14 cellular contexts compared by ENCODE assay signal in the genomic region with DNA sequence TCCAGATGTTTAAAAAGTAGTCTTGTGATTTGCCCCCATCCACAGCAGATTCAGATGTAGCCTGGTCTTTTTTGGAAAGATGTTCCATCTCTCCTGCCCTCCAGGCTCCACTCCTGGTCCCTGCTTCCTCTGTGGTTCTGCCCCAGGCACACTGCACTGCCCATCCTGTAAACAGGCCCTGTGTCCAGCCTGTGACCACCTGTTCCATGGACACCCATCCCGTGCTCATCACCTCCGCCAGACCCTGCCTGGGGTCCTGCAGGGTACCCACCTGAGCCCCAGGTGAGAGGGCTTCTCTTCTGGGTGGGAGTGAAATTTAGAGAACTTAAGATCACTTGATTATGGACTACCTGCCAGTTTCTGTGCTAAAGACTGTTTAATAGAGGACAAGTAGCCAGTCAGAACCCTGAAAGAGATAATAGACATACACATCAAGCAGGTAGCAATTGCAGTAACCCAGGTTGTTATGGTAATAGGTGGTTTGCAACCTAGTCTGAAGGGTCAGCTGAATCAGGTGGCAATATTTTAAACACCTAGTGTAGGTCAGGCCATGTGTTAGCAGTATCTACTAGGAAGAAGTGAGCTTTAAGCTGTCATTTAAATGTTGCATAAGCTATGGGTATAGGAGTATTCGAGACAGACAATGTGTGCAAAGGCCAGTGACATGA. TPM values are rescaled to one million over a fixed set of nuclear protein-coding genes. Genes with fewer than 3 reads are reported as not detected.
DNase-seq lines count a peak whose midpoint lies in the region; ATAC-seq, FAIRE-seq and TF ChIP-seq lines count a peak whose summit lies in the region.
"Had no signal": no experiment of that assay in that cellular context is flagged by ENCODE, and none has a peak within 500 bp of the region (broad histone marks: within the 10 kb centered on the region; RNA-seq: fewer than 3 reads in every experiment).

No MANE protein-coding gene starts in this region.

- dilution Hi-C loops in mammary epithelial cell (cut with HindIII; ENCODE audit: low sequenced_read_pairs) = no loop called here

- peaks cover 14% of the 10 kb centered on the region for H3K4me1 ChIP-seq in mammary epithelial cell (ENCODE audit: insufficient read depth, low read length)

- H3K4me3 ChIP-seq in mammary epithelial cell (replicated peaks in 1 of 3; ENCODE audit: insufficient read depth in 1 of 3, low read depth in 2 of 3, low read length in 3 of 3) = no peak overlapping the region

- H3K27me3 ChIP-seq in mammary epithelial cell (ENCODE audit: insufficient read depth, low read length) = no peaks in the 10 kb centered on the region
- H3K27me3 ChIP-seq: left lung had no signal

- intact Hi-C loops in MCF 10A (cut with micrococcal nuclease) (no loop called here), mammary epithelial cell (cut with micrococcal nuclease) (no loop called here)

- H3K27me3 Mint-ChIP-seq in MCF 10A (ENCODE audit: insufficient read depth, unreplicated experiment) (no peaks in the 10 kb centered on the region), immature natural killer cell (ENCODE audit: low read depth in 3 of 3) (peaks cover 3 to 9% (median 4%) of the 10 kb centered on the region in 3 donors), type B pancreatic cell (no peaks in the 10 kb centered on the region)
- H3K27me3 Mint-ChIP-seq in activated CD8-positive, alpha-beta T cell treated with anti-CD3 and anti-CD28 coated beads, Interleukin-2, amount 10 ng/mL, durations not matched to agents 7 days and 5 days (ENCODE audit: low read depth) = no peaks in the 10 kb centered on the region
- H3K27me3 Mint-ChIP-seq: IgD-negative memory B cell had no signal

- no peak overlapping the region for H3K27ac Mint-ChIP-seq in MCF 10A (ENCODE audit: low read depth, unreplicated experiment)
- peak overlapping the region; percentile 57 for H3K27ac Mint-ChIP-seq in activated CD8-positive, alpha-beta T cell treated with anti-CD3 and anti-CD28 coated beads, Interleukin-2, amount 10 ng/mL, durations not matched to agents 7 days and 5 days
- peak overlapping the region in 2 of 6 donors; percentile 29 to 74 for H3K27ac Mint-ChIP-seq in immature natural killer cell
- H3K27ac Mint-ChIP-seq in type B pancreatic cell = no peak overlapping the region

- in situ Hi-C loops in mammary epithelial cell (cut with MboI; ENCODE audit: low sequenced_read_pairs in 2 of 2) = no loop called here

- CTCF ChIA-PET in MCF 10A (lab: Yijun Ruan, JAX) (interaction anchor here (0.9 to 10.3 kb wide), 2 partner anchors 11 to 34 kb away, joined by 3 to 141 read pairs; partner anchors contain the start of gene IRF9), mammary epithelial cell (lab: Charles Lee; ENCODE audit: low non-redundant PET) (interaction anchor here (0.6 kb wide), 1 partner anchor 10 kb away, joined by 4 read pairs; no protein-coding TSS in a partner anchor)
- CTCF ChIA-PET in activated CD8-positive, alpha-beta T cell treated with anti-CD3 and anti-CD28 coated beads, Interleukin-2, amount 10 ng/mL, durations not matched to agents 7 days and 5 days (lab: Charles Lee) = interaction anchor here (1.0 to 6.1 kb wide), 5 partner anchors 11 to 91 kb away, joined by 3 to 77 read pairs (median 25); partner anchors contain the start of genes IRF9 and PSME1

- H3K79me2 ChIP-seq in mammary epithelial cell (ENCODE audit: insufficient read depth, low read length) = peaks cover 58% of the 10 kb centered on the region

- no peaks in the 10 kb centered on the region for H3K9me3 ChIP-seq in mammary epithelial cell (replicated peaks; ENCODE audit: insufficient read depth, low read length)
- H3K9me3 ChIP-seq: left lung had no signal

- H3K36me3 Mint-ChIP-seq in MCF 10A (ENCODE audit: insufficient read depth, unreplicated experiment) (peaks cover 58% of the 10 kb centered on the region), immature natural killer cell (peaks cover 5 to 28% (median 11%) of the 10 kb centered on the region in 3 donors), type B pancreatic cell (peaks cover 10% of the 10 kb centered on the region)
- H3K36me3 Mint-ChIP-seq in activated CD8-positive, alpha-beta T cell treated with anti-CD3 and anti-CD28 coated beads, Interleukin-2, amount 10 ng/mL, durations not matched to agents 7 days and 5 days (ENCODE audit: low read depth) = peaks cover 71% of the 10 kb centered on the region

- H3K4me1 Mint-ChIP-seq in MCF 10A (ENCODE audit: insufficient read depth, unreplicated experiment) (no peaks in the 10 kb centered on the region), immature natural killer cell (peaks cover 45 to 54% of the 10 kb centered on the region in 2 donors), type B pancreatic cell (ENCODE audit: unreplicated experiment) (peaks cover 24% of the 10 kb centered on the region)
- peaks cover 47% of the 10 kb centered on the region for H3K4me1 Mint-ChIP-seq in activated CD8-positive, alpha-beta T cell treated with anti-CD3 and anti-CD28 coated beads, Interleukin-2, amount 10 ng/mL, durations not matched to agents 7 days and 5 days (ENCODE audit: low read depth)

- DNase-seq in MCF 10A (ENCODE audit: unreplicated experiment) (no peak), mammary epithelial cell (no peak), immature natural killer cell (no peak), type B pancreatic cell (ENCODE audit: extremely low spot score, unreplicated experiment) (no peak), hypothalamus (lab: John Stamatoyannopoulos, UW) (no peak), RCC 7860 (ENCODE audit: low spot score) (no peak), anterior cingulate cortex (lab: John Stamatoyannopoulos, UW) (no peak)
- no peak for DNase-seq in activated CD8-positive, alpha-beta T cell treated with anti-CD3 and anti-CD28 coated beads, Interleukin-2, amount 10 ng/mL, durations not matched to agents 7 days and 5 days
- DNase-seq: effector memory CD4-positive, alpha-beta T cell; NCI-H1048; NCI-H748 treated with DMSO at 0.1 percent for 48 hours; stimulated activated CD4-positive, alpha-beta T cell treated with anti-CD3 and anti-CD28 coated beads, Interleukin-12 subunit alpha, Interleukin-12 subunit beta, amount 100 ng/mL, for 4 hours had no signal

- H3K36me3 ChIP-seq in mammary epithelial cell (ENCODE audit: insufficient read depth, low read length) = peaks cover 2% of the 10 kb centered on the region

- FAIRE-seq in RCC 7860 (lab: Jason Lieb, UNC) = no peak

- ATAC-seq in activated CD8-positive, alpha-beta T cell treated with anti-CD3 and anti-CD28 coated beads, Interleukin-2, amount 10 ng/mL, durations not matched to agents 7 days and 5 days = no peak
- ATAC-seq: left lung had no signal

- 100% methylated on average over 3 of the region's 3 CpGs for WGBS in mammary epithelial cell (ENCODE audit: low coverage, missing lambda C conversion rate)

- H2AFZ ChIP-seq in mammary epithelial cell (ENCODE audit: low read depth, low read length) = no peak overlapping the region

- H3K27ac ChIP-seq in mammary epithelial cell (ENCODE audit: insufficient read depth, low read depth, low read length) = no peak overlapping the region
- H3K27ac ChIP-seq: left lung had no signal

- H3K4me3 Mint-ChIP-seq in MCF 10A (ENCODE audit: unreplicated experiment) = peak overlapping the region; percentile 98
- peak overlapping the region; percentile 88 for H3K4me3 Mint-ChIP-seq in activated CD8-positive, alpha-beta T cell treated with anti-CD3 and anti-CD28 coated beads, Interleukin-2, amount 10 ng/mL, durations not matched to agents 7 days and 5 days
- peak overlapping the region; percentile 27 to 100 (median 96) for H3K4me3 Mint-ChIP-seq in immature natural killer cell
- H3K4me3 Mint-ChIP-seq in type B pancreatic cell = peak overlapping the region; percentile 98

- no peak overlapping the region for H3K4me2 ChIP-seq in mammary epithelial cell (ENCODE audit: insufficient read depth, low read depth, low read length)

- BruUV-seq in MCF 10A (replicated peaks; lab: Mats Ljungman, UMichigan) = no TSS peak
- no TSS peak for BruUV-seq in mammary epithelial cell (replicated peaks; lab: Mats Ljungman, UMichigan)

- H3K9me3 Mint-ChIP-seq in MCF 10A (ENCODE audit: unreplicated experiment) (no peaks in the 10 kb centered on the region), immature natural killer cell (no peaks in the 10 kb centered on the region), type B pancreatic cell (no peaks in the 10 kb centered on the region)
- H3K9me3 Mint-ChIP-seq in activated CD8-positive, alpha-beta T cell treated with anti-CD3 and anti-CD28 coated beads, Interleukin-2, amount 10 ng/mL, durations not matched to agents 7 days and 5 days (ENCODE audit: insufficient read depth) = no peaks in the 10 kb centered on the region
- H3K9me3 Mint-ChIP-seq: IgD-negative memory B cell had no signal

- TF ChIP-seq CTCF in MCF 10A (IDR thresholded peaks at IDR 0.05; ENCODE audit: unreplicated experiment) = no peak
- TF ChIP-seq CTCF in mammary epithelial cell (conservative IDR thresholded peaks at IDR 0.05 in 1 of 2, IDR thresholded peaks at IDR 0.05 in 1 of 2; ENCODE audit: extremely low read depth in 1 of 2, insufficient read depth in 1 of 2, low read depth in 1 of 2, low read length in 2 of 2) = no peak
- no peak for TF ChIP-seq CTCF in type B pancreatic cell (conservative IDR thresholded peaks at IDR 0.05)

- H3K9ac ChIP-seq in mammary epithelial cell (ENCODE audit: insufficient read depth, low read length) = no peak overlapping the region

- no peaks in the 10 kb centered on the region for H4K20me1 ChIP-seq in mammary epithelial cell (ENCODE audit: insufficient read depth, low read length)

- POLR2A ChIA-PET in MCF 10A (lab: Yijun Ruan, JAX) = interaction anchor here (2.6 to 5.7 kb wide), 3 partner anchors 8 to 34 kb away, joined by 9 to 114 read pairs (median 30); partner anchors contain the start of genes DCAF11, EMC9, IRF9 and NRL
- POLR2A ChIA-PET in activated CD8-positive, alpha-beta T cell treated with anti-CD3 and anti-CD28 coated beads, Interleukin-2, amount 10 ng/mL, durations not matched to agents 7 days and 5 days (lab: Charles Lee) = interaction anchor here (1.1 to 10.1 kb wide), 4 partner anchors 12 to 35 kb away, joined by 3 to 229 read pairs (median 52); partner anchors contain the start of genes DCAF11, IRF9, NRL and PSME1

RNA-seq across cellular contexts. Expression of gene RNF31, which starts 2.1 kb away (rescaled TPM):
- total RNA-seq in MCF 10A (2022) (62.2 and 67.4 TPM in 2 replicates), mammary epithelial cell (10 to 100 TPM; 35.3 to 52.1 TPM), type B pancreatic cell (ENCODE audit: low replicate concordance) (68.6 and 78.4 TPM in 2 replicates)
- polyA plus RNA-seq in mammary epithelial cell (14.4 TPM), immature natural killer cell (10 to 100 TPM; 41.5 to 62.9 (median 59.5) TPM)
- 189 TPM for polyA minus RNA-seq in mammary epithelial cell
- total RNA-seq in activated CD8-positive, alpha-beta T cell treated with anti-CD3 and anti-CD28 coated beads, Interleukin-2, amount 10 ng/mL, durations not matched to agents 7 days and 5 days = 100 to 1,000 TPM; 123 to 142 TPM

RNA-seq across cellular contexts. Expression of gene PSME2, which starts 3.0 kb away (rescaled TPM):
- total RNA-seq in MCF 10A (2022) (134 and 135 TPM in 2 replicates), mammary epithelial cell (10 to 100 TPM; 33.7 to 96.3 TPM), type B pancreatic cell (ENCODE audit: low replicate concordance) (134 and 155 TPM in 2 replicates)
- polyA plus RNA-seq in mammary epithelial cell (99.2 TPM), immature natural killer cell (1,000 to 10,000 TPM in 1 of 3 donors, 100 to 1,000 TPM in 2; 650 to 1,160 (median 776) TPM)
- 61.9 TPM for polyA minus RNA-seq in mammary epithelial cell
- 100 to 1,000 TPM; 635 to 636 TPM for total RNA-seq in activated CD8-positive, alpha-beta T cell treated with anti-CD3 and anti-CD28 coated beads, Interleukin-2, amount 10 ng/mL, durations not matched to agents 7 days and 5 days

RNA-seq across cellular contexts. Expression of gene EMC9, which starts 8.0 kb away (rescaled TPM):
- total RNA-seq in MCF 10A (2022) (49.2 and 49.9 TPM in 2 replicates), mammary epithelial cell (10 to 100 TPM in 1 of 2 donors, 1 to 10 TPM in 1; 9.0 to 20.5 TPM), type B pancreatic cell (ENCODE audit: low replicate concordance) (16.2 and 25.9 TPM in 2 replicates)
- polyA plus RNA-seq in mammary epithelial cell (19.6 TPM), immature natural killer cell (10 to 100 TPM; 14.2 to 19.0 (median 17.6) TPM)
- polyA minus RNA-seq in mammary epithelial cell = 1.8 TPM
- total RNA-seq in activated CD8-positive, alpha-beta T cell treated with anti-CD3 and anti-CD28 coated beads, Interleukin-2, amount 10 ng/mL, durations not matched to agents 7 days and 5 days = 10 to 100 TPM; 49.9 to 53.2 TPM

RNA-seq across cellular contexts. Expression of gene IRF9, which starts 11.6 kb away (rescaled TPM):
- total RNA-seq in MCF 10A (2022) = 13.6 and 23.8 TPM in 2 replicates
- 10 to 100 TPM; 43.0 to 45.7 TPM for total RNA-seq in mammary epithelial cell
- 17.9 TPM for polyA plus RNA-seq in mammary epithelial cell
- 43.8 TPM for polyA minus RNA-seq in mammary epithelial cell
- 100 to 1,000 TPM; 221 to 242 TPM for total RNA-seq in activated CD8-positive, alpha-beta T cell treated with anti-CD3 and anti-CD28 coated beads, Interleukin-2, amount 10 ng/mL, durations not matched to agents 7 days and 5 days
- polyA plus RNA-seq in immature natural killer cell = 100 to 1,000 TPM in 2 of 3 donors, 10 to 100 TPM in 1; 48.8 to 123 (median 102) TPM
- total RNA-seq in type B pancreatic cell (ENCODE audit: low replicate concordance) = 60.0 and 63.4 TPM in 2 replicates

RNA-seq across cellular contexts. Expression of gene PSME1, which starts 13.4 kb away (rescaled TPM):
- total RNA-seq in MCF 10A (2022) (126 and 135 TPM in 2 replicates), mammary epithelial cell (10 to 100 TPM; 35.8 to 85.1 TPM), type B pancreatic cell (ENCODE audit: low replicate concordance) (142 and 177 TPM in 2 replicates)
- polyA plus RNA-seq in mammary epithelial cell (83.9 TPM), immature natural killer cell (1,000 to 10,000 TPM; 1,115 to 1,243 (median 1,240) TPM)
- polyA minus RNA-seq in mammary epithelial cell = 82.8 TPM
- total RNA-seq in activated CD8-positive, alpha-beta T cell treated with anti-CD3 and anti-CD28 coated beads, Interleukin-2, amount 10 ng/mL, durations not matched to agents 7 days and 5 days = 100 to 1,000 TPM; 516 to 530 TPM
